8 cellular contexts compared by ENCODE assay signal in genomic region chr1:48093696-48094518, GRCh38.
DNase-seq lines count a peak whose midpoint lies in the region; ATAC-seq and TF ChIP-seq lines count a peak whose summit lies in the region.

No MANE protein-coding gene starts in this region.

- H3K9me2 ChIP-seq in HCT116 (ENCODE audit: insufficient read depth) (no peaks in the 10 kb centered on the region), MM.1S (replicated peaks; ENCODE audit: insufficient read depth, low read length) (no peaks in the 10 kb centered on the region), SK-N-SH (no peaks in the 10 kb centered on the region)

- H2AFZ ChIP-seq in HCT116 (ENCODE audit: low read depth, low read length, poor library complexity, severe bottlenecking) (peak overlapping the region; percentile 2), MM.1S (ENCODE audit: low read length) (peak overlapping the region; percentile 70), SK-N-SH (ENCODE audit: low read depth) (no peak overlapping the region)

- TF ChIP-seq CTCF in HCT116 (IDR thresholded peaks at IDR 0.05 in 2 of 3, conservative IDR thresholded peaks at IDR 0.05 in 1 of 3; ENCODE audit: borderline replicate concordance in 1 of 3, insufficient read depth in 1 of 3, low read depth in 2 of 3, low read length in 2 of 3): peak; percentile 83 to 95 (median 88)
- peak; percentile 94 for TF ChIP-seq CTCF in MM.1S (IDR thresholded peaks at IDR 0.05; ENCODE audit: low read length)
- peak; percentile 71 for TF ChIP-seq CTCF in SK-N-SH (IDR thresholded peaks at IDR 0.05)

- H3K9ac ChIP-seq in HCT116 (ENCODE audit: low read length) (no peak overlapping the region), MM.1S (ENCODE audit: low read length) (peak overlapping the region; percentile 25; the same call in 1 of the 2 replicates), SK-N-SH (no peak overlapping the region)

- H3K4me3 ChIP-seq in GM08714 (ENCODE audit: low read length) (peak overlapping the region; percentile 24; the same call in 1 of the 2 replicates), HCT116 (replicated peaks in 1 of 2; ENCODE audit: low read depth in 1 of 2, low read length in 2 of 2) (no peak overlapping the region), MM.1S (ENCODE audit: low read length) (peak overlapping the region; percentile 40), SK-N-SH (ENCODE audit: low read depth in 2 of 2, low read length in 1 of 2) (peak overlapping the region; percentile 7 to 44; a peak in 2 of 4 replicates)

- peaks cover 40% of the 10 kb centered on the region for H3K27me3 Mint-ChIP-seq in activated naive CD4-positive, alpha-beta T cell treated with anti-CD3 and anti-CD28 coated beads, Interleukin-2, amount 50 U/mL, for 24 hours

- H3K36me3 Mint-ChIP-seq in activated naive CD4-positive, alpha-beta T cell treated with anti-CD3 and anti-CD28 coated beads, Interleukin-2, amount 50 U/mL, for 24 hours: no peaks in the 10 kb centered on the region

- peaks cover 9% of the 10 kb centered on the region for H3K4me1 Mint-ChIP-seq in activated naive CD4-positive, alpha-beta T cell treated with anti-CD3 and anti-CD28 coated beads, Interleukin-2, amount 50 U/mL, for 24 hours

- TF ChIP-seq POLR2A in HCT116 (IDR thresholded peaks at IDR 0.05; ENCODE audit: borderline replicate concordance, extremely low read depth, insufficient read depth, insufficient read length): no peak

- H4K20me1 ChIP-seq in HCT116 (ENCODE audit: insufficient read depth) (no peaks in the 10 kb centered on the region), MM.1S (ENCODE audit: insufficient read depth, low read length) (no peaks in the 10 kb centered on the region), SK-N-SH (ENCODE audit: insufficient read depth) (no peaks in the 10 kb centered on the region)

- no peak overlapping the region for H3K27ac ChIP-seq in HCT116 (ENCODE audit: low read depth, low read length)
- peak overlapping the region; percentile 40; the same call in 1 of the 2 replicates for H3K27ac ChIP-seq in MM.1S (ENCODE audit: low read length)
- no peak overlapping the region for H3K27ac ChIP-seq in SK-N-SH (ENCODE audit: low read depth in 2 of 2, low read length in 1 of 2)

- WGBS in SK-N-SH (ENCODE audit: low lambda C conversion rate): 6% methylated on average over 20 of the region's 24 CpGs

- CTCF ChIA-PET in HCT116 (lab: Charles Lee): interaction anchor here (0.6 to 2.2 kb wide), 12 partner anchors 9 to 437 kb away, joined by 3 to 13 read pairs (median 4); partner anchors contain the start of gene TRABD2B
- CTCF ChIA-PET in SK-N-SH (lab: Yijun Ruan, JAX): interaction anchor here (0.7 to 4.5 kb wide), 41 partner anchors 8 to 433 kb away, joined by 3 to 57 read pairs (median 4); no protein-coding TSS in a partner anchor

- TF ChIP-seq EP300 in SK-N-SH (IDR thresholded peaks at IDR 0.05; ENCODE audit: borderline replicate concordance in 1 of 2, low read depth in 1 of 2, low read length in 1 of 2): no peak

- H3K36me3 ChIP-seq in HCT116 (ENCODE audit: control insufficient read depth in 1 of 2, insufficient read depth in 2 of 2, low read length in 2 of 2) (no peaks in the 10 kb centered on the region), MM.1S (replicated peaks; ENCODE audit: insufficient read depth, low read length) (no peaks in the 10 kb centered on the region), SK-N-SH (replicated peaks in 1 of 2; ENCODE audit: control insufficient read depth in 1 of 2, insufficient read depth in 2 of 2, low read length in 1 of 2) (no peaks in the 10 kb centered on the region)

- ATAC-seq in HCT116: peak; percentile 99

- H3K4me2 ChIP-seq in HCT116 (ENCODE audit: low read length) (peak overlapping the region; percentile 45), MM.1S (ENCODE audit: low read depth, low read length) (peak overlapping the region; percentile 75), SK-N-SH (peak overlapping the region; percentile 37; the same call in 1 of the 2 replicates)

- no peak overlapping the region for H3K27ac Mint-ChIP-seq in activated naive CD4-positive, alpha-beta T cell treated with anti-CD3 and anti-CD28 coated beads, Interleukin-2, amount 50 U/mL, for 24 hours

- POLR2A ChIA-PET in HCT116 (lab: Charles Lee): interaction anchor here (0.8 kb wide), 1 partner anchor 142 kb away, joined by 6 read pairs; no protein-coding TSS in a partner anchor
- POLR2A ChIA-PET in SK-N-SH (lab: Yijun Ruan, JAX): no interaction called here

- TF ChIP-seq RAD21 in HCT116 (IDR thresholded peaks at IDR 0.05; ENCODE audit: low read depth) (peak; percentile 78), SK-N-SH (IDR thresholded peaks at IDR 0.05; ENCODE audit: low read length) (peak; percentile 69)

- H3K9me3 ChIP-seq in HCT116 (ENCODE audit: control insufficient read depth in 1 of 2, insufficient read depth in 1 of 2, low read depth in 1 of 2, low read length in 2 of 2): no peaks in the 10 kb centered on the region
- no peaks in the 10 kb centered on the region for H3K9me3 ChIP-seq in MM.1S (replicated peaks; ENCODE audit: insufficient read depth, low read length)
- no peaks in the 10 kb centered on the region for H3K9me3 ChIP-seq in SK-N-SH

- DNase-seq in HCT116 (ENCODE audit: low read depth, low spot score) (peak; percentile 72), MM.1S (peak; percentile 90), SK-N-SH (peak; percentile 85), hepatic stellate cell (ENCODE audit: low spot score) (peak; percentile 32), epidermal melanocyte (ENCODE audit: insufficient read length, low spot score) (no peak)
- peak; percentile 69 for DNase-seq in stimulated activated CD4-positive, alpha-beta T cell treated with anti-CD3 and anti-CD28 coated beads, Interleukin-12 subunit alpha, Interleukin-12 subunit beta, amount 100 ng/mL, for 4 hours

- peaks cover 6% of the 10 kb centered on the region for H3F3A ChIP-seq in MM.1S (ENCODE audit: insufficient read depth, low read length)
- no peaks in the 10 kb centered on the region for H3F3A ChIP-seq in SK-N-SH (replicated peaks; ENCODE audit: insufficient read depth)

- peaks cover 36% of the 10 kb centered on the region for H3K27me3 ChIP-seq in HCT116 (ENCODE audit: insufficient read depth, low read length)
- no peaks in the 10 kb centered on the region for H3K27me3 ChIP-seq in MM.1S (replicated peaks; ENCODE audit: insufficient read depth, low read length)
- H3K27me3 ChIP-seq in SK-N-SH (ENCODE audit: insufficient read depth): peaks cover 15% of the 10 kb centered on the region

- H3K79me2 ChIP-seq in HCT116 (ENCODE audit: insufficient read depth, low read length) (no peaks in the 10 kb centered on the region), MM.1S (ENCODE audit: low read length) (no peaks in the 10 kb centered on the region), SK-N-SH (ENCODE audit: insufficient read depth) (no peaks in the 10 kb centered on the region)

- no TSS peak for BruUV-seq in HCT116 (replicated peaks; lab: Mats Ljungman, UMichigan)

- H3K4me1 ChIP-seq in HCT116 (ENCODE audit: control insufficient read depth in 1 of 2, insufficient read depth in 2 of 2, low read length in 2 of 2): peaks cover 0 to 6% of the 10 kb centered on the region in 2 experiments; a peak in 2 of 4 replicates
- no peaks in the 10 kb centered on the region for H3K4me1 ChIP-seq in MM.1S (ENCODE audit: low read length)
- peaks cover 0 to 3% of the 10 kb centered on the region in 2 experiments; a peak in 1 of 4 replicates for H3K4me1 ChIP-seq in SK-N-SH (ENCODE audit: control insufficient read depth in 1 of 2, insufficient read depth in 2 of 2, low read depth in 1 of 2, low read length in 1 of 2)

- intact Hi-C loops in HCT116 (cut with micrococcal nuclease): loop anchor here (1.0 kb wide), 2 partner anchors 108 to 143 kb away; no protein-coding TSS in a partner anchor

- H3K9me3 Mint-ChIP-seq in activated naive CD4-positive, alpha-beta T cell treated with anti-CD3 and anti-CD28 coated beads, Interleukin-2, amount 50 U/mL, for 24 hours: no peaks in the 10 kb centered on the region

- H3K4me3 Mint-ChIP-seq in activated naive CD4-positive, alpha-beta T cell treated with anti-CD3 and anti-CD28 coated beads, Interleukin-2, amount 50 U/mL, for 24 hours: peak overlapping the region; percentile 67

- RAD21 ChIA-PET in HCT116 (lab: Charles Lee; ENCODE audit: low non-redundant PET in 1 of 2, low total read pairs in 2 of 2, uncharacterized antibody in 2 of 2, unreplicated experiment in 2 of 2): interaction anchor here in 1 of 2 experiments (0.7 kb wide), 1 partner anchor 13 kb away, joined by 4 read pairs; no protein-coding TSS in a partner anchor

TF ChIP-seq in HCT116, 20 proteins besides CTCF, POLR2A, EP300 and RAD21 (continues in another document):
- peak; percentile 86 for TF ChIP-seq CBX3 (IDR thresholded peaks at IDR 0.05; ENCODE audit: low read depth)

TF ChIP-seq in SK-N-SH, 30 proteins besides CTCF, POLR2A, EP300 and RAD21:
- TF ChIP-seq POLR2AphosphoS5 (IDR thresholded peaks at IDR 0.05; ENCODE audit: low read depth, low read length) (no peak), SMC3 (IDR thresholded peaks at IDR 0.05; ENCODE audit: low read depth, low read length) (peak; percentile 67)

Comparison
In these comparisons a context has a peak if more than half of its experiments do, and no peak if none do; other contexts are left out.
1. H3K4me3 ChIP-seq: peak in GM08714 (single experiment), MM.1S (single experiment) and SK-N-SH (2 of 2); none in HCT116 (0 of 2).
2. Peak in every context shown above with its lines, with median percentiles within 50 percentile points of each other: H3K4me2 ChIP-seq and CTCF ChIP-seq.